In the genomic region with DNA sequence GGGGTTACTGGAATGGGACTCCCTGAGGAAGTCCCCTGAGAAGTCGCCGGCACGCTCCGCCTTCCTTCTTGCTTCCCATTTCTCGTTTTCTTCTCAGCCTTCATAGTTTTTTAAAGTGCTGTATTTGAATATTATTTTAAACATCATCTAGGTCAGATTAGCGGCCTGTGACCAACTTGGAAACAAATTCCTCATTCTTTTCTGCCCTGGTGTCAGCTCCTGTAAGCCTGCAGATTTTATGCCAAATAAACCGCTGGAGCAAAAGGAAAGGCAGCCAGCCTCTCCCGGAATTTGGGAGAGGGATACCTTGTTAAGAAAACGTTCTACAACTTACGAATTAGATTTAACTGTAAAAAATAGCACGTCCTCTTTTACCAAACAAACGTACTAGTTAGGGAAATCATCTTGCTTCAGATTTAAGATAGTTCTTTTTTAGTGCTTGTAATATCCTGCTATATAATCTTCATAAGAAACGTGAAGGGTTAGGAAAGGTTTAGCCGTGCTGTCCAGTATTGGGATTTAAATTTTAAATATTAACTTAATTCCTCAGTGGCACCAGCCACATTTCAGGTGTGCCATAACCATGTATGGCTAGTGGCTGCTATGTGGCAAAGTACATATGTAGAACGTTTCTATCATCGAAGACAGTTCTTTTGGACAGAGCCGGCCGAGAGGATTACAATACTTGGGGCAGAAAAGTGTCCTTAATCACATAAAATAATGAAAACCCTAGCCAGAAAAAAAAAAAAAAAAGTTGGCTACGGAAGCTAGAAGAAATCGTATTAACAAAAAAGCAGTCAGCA, we compare ENCODE assay signal across 8 cellular contexts. TPM values are rescaled to one million over a fixed set of nuclear protein-coding genes. Genes with fewer than 3 reads are reported as not detected.
DNase-seq lines count a peak whose midpoint lies in the region; ATAC-seq and TF ChIP-seq lines count a peak whose summit lies in the region.

No MANE protein-coding gene starts in this region.

- peak overlapping the region; percentile 86 for H3K4me2 ChIP-seq in parathyroid adenoma (ENCODE audit: low read length)

- in situ Hi-C loops in Panc1 (cut with HindIII; ENCODE audit: low pct_unique_long_range_greater_than_20kb, low sequenced_read_pairs): no loop called here

- no peak overlapping the region for H3K9ac ChIP-seq in parathyroid adenoma

- DNase-seq in DMS53 treated with DMSO at 0.1 percent for 48 hours (lab: John Stamatoyannopoulos, UW; ENCODE audit: unreplicated experiment): peak; percentile 71
- DNase-seq in DMS53 (lab: John Stamatoyannopoulos, UW): no peak
- no peak for DNase-seq in Panc1 (ENCODE audit: low read depth, low spot score)
- no peak for DNase-seq in epithelial cell of proximal tubule (ENCODE audit: low read depth)
- DNase-seq in NCI-H82 treated with DMSO at 0.1 percent for 48 hours (lab: John Stamatoyannopoulos, UW; ENCODE audit: unreplicated experiment): no peak
- no peak for DNase-seq in UCSD-AML1 (lab: John Stamatoyannopoulos, UW; ENCODE audit: unreplicated experiment)

- H3K4me1 ChIP-seq in Panc1 (ENCODE audit: control insufficient read depth, insufficient read depth, low read length) (peaks cover 28% of the 10 kb centered on the region), parathyroid adenoma (peaks cover 13% of the 10 kb centered on the region)

- POLR2A ChIA-PET in Panc1 (lab: Charles Lee): interaction anchor here (0.7 to 1.3 kb wide), 2 partner anchors 9 to 203 kb away, joined by 3 to 5 read pairs; no protein-coding TSS in a partner anchor

- CTCF ChIA-PET in Panc1 (lab: Charles Lee): no interaction called here

- H3K36me3 ChIP-seq in Panc1 (ENCODE audit: control insufficient read depth, insufficient read depth, low read length) (peaks cover 5% of the 10 kb centered on the region; the same call in 1 of the 2 replicates), parathyroid adenoma (ENCODE audit: control insufficient read depth, insufficient read depth, low read length) (no peaks in the 10 kb centered on the region)

- H2AFZ ChIP-seq in parathyroid adenoma: peak overlapping the region; percentile 80

- TF ChIP-seq CTCF in Panc1 (IDR thresholded peaks at IDR 0.05) (no peak), epithelial cell of proximal tubule (conservative IDR thresholded peaks at IDR 0.05; ENCODE audit: low read depth, low read length) (no peak), parathyroid adenoma (IDR thresholded peaks at IDR 0.05) (no peak)

- peaks cover 25% of the 10 kb centered on the region for H3K79me2 ChIP-seq in parathyroid adenoma

- ATAC-seq in Panc1 (no peak; the same call in 1 of the 2 replicates), HG03378 (IDR thresholded peaks at IDR 0.05; ENCODE audit: unreplicated experiment) (no peak)

- TSS peak; percentile 83 for BruUV-seq in Panc1 (replicated peaks; lab: Mats Ljungman, UMichigan)

- H3K9me3 ChIP-seq in Panc1 (ENCODE audit: control insufficient read depth, insufficient read depth, low read depth, low read length) (no peaks in the 10 kb centered on the region), parathyroid adenoma (ENCODE audit: control insufficient read depth, low read length) (no peaks in the 10 kb centered on the region)

- H3K4me3 ChIP-seq in Panc1 (ENCODE audit: low read depth in 2 of 2, low read length in 2 of 2): peak overlapping the region; percentile 80 to 84
- H3K4me3 ChIP-seq in epithelial cell of proximal tubule (ENCODE audit: low read depth, low read length): peak overlapping the region; percentile 77
- peak overlapping the region; percentile 66 for H3K4me3 ChIP-seq in parathyroid adenoma (ENCODE audit: low read depth, low read length)

- H3K27ac ChIP-seq in Panc1 (ENCODE audit: low read length) (peak overlapping the region; percentile 85), parathyroid adenoma (peak overlapping the region; percentile 99)

- intact Hi-C loops in Panc1 (cut with micrococcal nuclease; ENCODE audit: unreplicated experiment): no loop called here

- H3K27me3 ChIP-seq in Panc1 (ENCODE audit: control insufficient read depth, insufficient read depth, low read length) (no peaks in the 10 kb centered on the region), parathyroid adenoma (ENCODE audit: control insufficient read depth, insufficient read depth, low read length) (no peaks in the 10 kb centered on the region)

RNA-seq across cellular contexts. Expression of a gene that starts 0.7 kb away (rescaled TPM):
- total RNA-seq in Panc1 (2021; ENCODE audit: unreplicated experiment) (34.8 TPM), epithelial cell of proximal tubule (29.6 and 54.0 TPM in 2 replicates)
- polyA plus RNA-seq in Panc1 (2012; ENCODE audit: insufficient read length): 27.6 TPM
